ENCODE assay signal across 37 cellular contexts in genomic region chr1:63049135-63049534, GRCh38.
"Had no signal": no experiment of that assay in that cellular context is flagged by ENCODE, and none has a peak within 500 bp of the region (broad histone marks: within the 10 kb centered on the region; RNA-seq: fewer than 3 reads in every experiment).

No MANE protein-coding gene starts in this region.

- H3K27ac Mint-ChIP-seq: activated B cell treated with CpG ODN at 0.5 μM for 24 hours; activated CD4-positive, alpha-beta memory T cell treated with anti-CD3 and anti-CD28 coated beads for 36 hours; activated CD4-positive, alpha-beta T cell treated with anti-CD3 and anti-CD28 coated beads, Interleukin-2, amount 10 ng/mL, durations not matched to agents 24 days and 14 days; activated CD8-positive, alpha-beta T cell treated with anti-CD3 and anti-CD28 coated beads for 36 hours; activated naive CD4-positive, alpha-beta T cell treated with anti-CD3 and anti-CD28 coated beads, Interleukin-2, amount 10 ng/mL, durations not matched to agents 7 days and 5 days; activated naive CD4-positive, alpha-beta T cell treated with anti-CD3 and anti-CD28 coated beads, Interleukin-2, amount 50 U/mL, for 24 hours; activated naive CD8-positive, alpha-beta T cell; activated naive CD8-positive, alpha-beta T cell treated with anti-CD3 and anti-CD28 coated beads, Interleukin-2, amount 10 ng/mL, durations not matched to agents 7 days and 5 days; activated naive CD8-positive, alpha-beta T cell treated with anti-CD3 and anti-CD28 coated beads, Interleukin-2, amount 50 U/mL, for 24 hours; activated T-cell treated with anti-CD3 and anti-CD28 coated beads, Interleukin-2, amount 50 U/mL, for 72 hours; activated T-helper 1 cell treated with anti-CD3 and anti-CD28 coated beads, Interleukin-12 subunit alpha, Interleukin-12 subunit beta, Interleukin-2, Interleukin-4 antibody, amounts not matched to agents 30 ng/mL and 10 ng/mL and 1 ng/mL, durations not matched to agents 14 hours and 24 hours and 36 hours; activated T-helper 2 cell treated with anti-CD3 and anti-CD28 coated beads, Interferon-gamma antibody, Interleukin-2, Interleukin-4, amounts not matched to agents 10 μg/mL and 5 μg/mL and 100 μg/mL, durations not matched to agents 14 hours and 24 hours and 36 hours; brain; T-helper 1 cell treated with Interleukin-12 subunit alpha and Interleukin-12 subunit beta and Interleukin-4 antibody, amounts not matched to agents 30 μg/mL and 1 μg/mL, for 36 hours; T-helper 2 cell treated with Interferon-gamma antibody and Interleukin-4, amounts not matched to agents 5 μg/mL and 100 μg/mL, for 36 hours had no signal

- H3K27ac ChIP-seq: ascending aorta, cardiac muscle cell, VCaP had no signal

- H3K4me1 Mint-ChIP-seq: activated B cell treated with CpG ODN at 0.5 μM for 24 hours; activated CD4-positive, alpha-beta T cell treated with anti-CD3 and anti-CD28 coated beads, Interleukin-2, amount 10 ng/mL, durations not matched to agents 24 days and 14 days; activated naive CD4-positive, alpha-beta T cell treated with anti-CD3 and anti-CD28 coated beads, Interleukin-2, amount 10 ng/mL, durations not matched to agents 7 days and 5 days; activated naive CD4-positive, alpha-beta T cell treated with anti-CD3 and anti-CD28 coated beads, Interleukin-2, amount 50 U/mL, for 24 hours; activated naive CD8-positive, alpha-beta T cell treated with anti-CD3 and anti-CD28 coated beads, Interleukin-2, amount 50 U/mL, for 24 hours; brain; central memory CD8-positive, alpha-beta T cell had no signal

- H3K4me3 ChIP-seq: ascending aorta, cardiac muscle cell had no signal

- H3K9me3 Mint-ChIP-seq: activated B cell treated with CpG ODN at 0.5 μM for 24 hours; activated CD4-positive, alpha-beta memory T cell treated with anti-CD3 and anti-CD28 coated beads for 36 hours; activated CD4-positive, alpha-beta T cell treated with anti-CD3 and anti-CD28 coated beads, Interleukin-2, amount 10 ng/mL, durations not matched to agents 24 days and 14 days; activated CD8-positive, alpha-beta T cell treated with anti-CD3 and anti-CD28 coated beads for 36 hours; activated naive CD4-positive, alpha-beta T cell treated with anti-CD3 and anti-CD28 coated beads, Interleukin-2, amount 50 U/mL, for 24 hours; activated naive CD8-positive, alpha-beta T cell treated with anti-CD3 and anti-CD28 coated beads, Interleukin-2, amount 10 ng/mL, durations not matched to agents 7 days and 5 days; activated naive CD8-positive, alpha-beta T cell treated with anti-CD3 and anti-CD28 coated beads, Interleukin-2, amount 50 U/mL, for 24 hours; activated T-cell treated with anti-CD3 and anti-CD28 coated beads, Interleukin-2, amount 50 U/mL, for 4 hours; activated T-helper 1 cell treated with anti-CD3 and anti-CD28 coated beads, Interleukin-12 subunit alpha, Interleukin-12 subunit beta, Interleukin-2, Interleukin-4 antibody, amounts not matched to agents 30 ng/mL and 10 ng/mL and 1 ng/mL, durations not matched to agents 14 hours and 24 hours and 36 hours; activated T-helper 2 cell treated with anti-CD3 and anti-CD28 coated beads, Interferon-gamma antibody, Interleukin-2, Interleukin-4, amounts not matched to agents 10 μg/mL and 5 μg/mL and 100 μg/mL, durations not matched to agents 14 hours and 24 hours and 36 hours; central memory CD8-positive, alpha-beta T cell; T-helper 1 cell treated with Interleukin-12 subunit alpha and Interleukin-12 subunit beta and Interleukin-4 antibody, amounts not matched to agents 30 μg/mL and 1 μg/mL, for 36 hours; T-helper 2 cell treated with Interferon-gamma antibody and Interleukin-4, amounts not matched to agents 5 μg/mL and 100 μg/mL, for 36 hours had no signal

- H3K27me3 Mint-ChIP-seq: activated CD8-positive, alpha-beta T cell treated with anti-CD3 and anti-CD28 coated beads for 36 hours; activated naive CD4-positive, alpha-beta T cell treated with anti-CD3 and anti-CD28 coated beads, Interleukin-2, amount 50 U/mL, for 24 hours had no signal

- H3K4me3 Mint-ChIP-seq: activated B cell treated with CpG ODN at 0.5 μM for 24 hours; activated CD4-positive, alpha-beta memory T cell treated with anti-CD3 and anti-CD28 coated beads for 36 hours; activated CD4-positive, alpha-beta T cell treated with anti-CD3 and anti-CD28 coated beads, Interleukin-2, amount 10 ng/mL, durations not matched to agents 24 days and 14 days; activated CD8-positive, alpha-beta T cell treated with anti-CD3 and anti-CD28 coated beads for 36 hours; activated naive CD4-positive, alpha-beta T cell treated with anti-CD3 and anti-CD28 coated beads, Interleukin-2, amount 10 ng/mL, durations not matched to agents 7 days and 5 days; activated naive CD4-positive, alpha-beta T cell treated with anti-CD3 and anti-CD28 coated beads, Interleukin-2, amount 50 U/mL, for 24 hours; activated naive CD8-positive, alpha-beta T cell; activated naive CD8-positive, alpha-beta T cell treated with anti-CD3 and anti-CD28 coated beads, Interleukin-2, amount 10 ng/mL, durations not matched to agents 7 days and 5 days; activated naive CD8-positive, alpha-beta T cell treated with anti-CD3 and anti-CD28 coated beads, Interleukin-2, amount 50 U/mL, for 24 hours; activated T-cell treated with anti-CD3 and anti-CD28 coated beads, Interleukin-2, amount 50 U/mL, for 4 hours; activated T-cell treated with anti-CD3 and anti-CD28 coated beads, Interleukin-2, amount 50 U/mL, for 72 hours; activated T-helper 1 cell treated with anti-CD3 and anti-CD28 coated beads, Interleukin-12 subunit alpha, Interleukin-12 subunit beta, Interleukin-2, Interleukin-4 antibody, amounts not matched to agents 30 ng/mL and 10 ng/mL and 1 ng/mL, durations not matched to agents 14 hours and 24 hours and 36 hours; brain; central memory CD8-positive, alpha-beta T cell; T-helper 1 cell treated with Interleukin-12 subunit alpha and Interleukin-12 subunit beta and Interleukin-4 antibody, amounts not matched to agents 30 μg/mL and 1 μg/mL, for 36 hours; T-helper 2 cell treated with Interferon-gamma antibody and Interleukin-4, amounts not matched to agents 5 μg/mL and 100 μg/mL, for 36 hours had no signal

- H3K9me3 ChIP-seq: ascending aorta had no signal

- H3K4me1 ChIP-seq: ascending aorta had no signal

- DNase-seq: activated B cell treated with CpG ODN at 0.5 μM for 24 hours; activated CD4-positive, alpha-beta memory T cell treated with anti-CD3 and anti-CD28 coated beads for 36 hours; activated CD4-positive, alpha-beta T cell treated with anti-CD3 and anti-CD28 coated beads for 4 hours; activated CD4-positive, alpha-beta T cell treated with anti-CD3 and anti-CD28 coated beads, Interleukin-2, amount 10 ng/mL, durations not matched to agents 24 days and 14 days; activated CD4-positive, alpha-beta T cell treated with anti-CD3 and anti-CD28 coated beads, Interleukin-2, amount 50 U/mL, for 1 hour; activated CD4-positive, alpha-beta T cell treated with anti-CD3 and anti-CD28 coated beads, Interleukin-2, amount 50 U/mL, for 4 hours; activated CD4-positive, CD25-positive, alpha-beta regulatory T cell treated with anti-CD3 and anti-CD28 coated beads, Interleukin-2, amount 50 U/mL, for 72 hours; activated CD8-positive, alpha-beta memory T cell treated with anti-CD3 and anti-CD28 coated beads, Interleukin-2, amount 50 U/mL, for 4 hours; activated CD8-positive, alpha-beta T cell treated with anti-CD3 and anti-CD28 coated beads for 36 hours; activated effector memory CD4-positive, alpha-beta T cell treated with Interleukin-2 at 50 U/mL for 16 hours; activated gamma-delta T cell; activated naive CD4-positive, alpha-beta T cell treated with anti-CD3 and anti-CD28 coated beads, Interleukin-2, amount 10 ng/mL, durations not matched to agents 7 days and 5 days; activated naive CD4-positive, alpha-beta T cell treated with Interleukin-2 at 50 U/mL for 16 hours; activated naive CD8-positive, alpha-beta T cell treated with anti-CD3 and anti-CD28 coated beads, Interleukin-2, amount 10 ng/mL, durations not matched to agents 7 days and 5 days; activated naive CD8-positive, alpha-beta T cell treated with anti-CD3 and anti-CD28 coated beads, Interleukin-2, amount 50 U/mL, for 24 hours; activated T-cell treated with anti-CD3 and anti-CD28 coated beads for 4 hours; activated T-cell treated with anti-CD3 and anti-CD28 coated beads, Interleukin-2, amount 50 U/mL, for 1 hour; activated T-cell treated with anti-CD3 and anti-CD28 coated beads, Interleukin-2, amount 50 U/mL, for 4 hours; activated T-cell treated with anti-CD3 and anti-CD28 coated beads, Interleukin-2, amount 50 U/mL, for 72 hours; amygdala; anterior cingulate cortex; caudate nucleus; cerebellar nuclear complex; T-helper 1 cell; T-helper 2 cell; T-helper 9 cell had no signal

- H3K27me3 ChIP-seq: ascending aorta, cardiac muscle cell had no signal

- H3K36me3 Mint-ChIP-seq: activated CD4-positive, alpha-beta memory T cell treated with anti-CD3 and anti-CD28 coated beads for 36 hours; activated naive CD4-positive, alpha-beta T cell treated with anti-CD3 and anti-CD28 coated beads, Interleukin-2, amount 10 ng/mL, durations not matched to agents 7 days and 5 days; activated naive CD4-positive, alpha-beta T cell treated with anti-CD3 and anti-CD28 coated beads, Interleukin-2, amount 50 U/mL, for 24 hours; activated naive CD8-positive, alpha-beta T cell; activated naive CD8-positive, alpha-beta T cell treated with anti-CD3 and anti-CD28 coated beads, Interleukin-2, amount 10 ng/mL, durations not matched to agents 7 days and 5 days; brain had no signal

- H3K36me3 ChIP-seq: ascending aorta, cardiac muscle cell had no signal

- ATAC-seq: activated CD8-positive, alpha-beta T cell treated with anti-CD3 and anti-CD28 coated beads for 36 hours; activated naive CD8-positive, alpha-beta T cell treated with anti-CD3 and anti-CD28 coated beads, Interleukin-2, amount 50 U/mL, for 24 hours; activated T-cell treated with anti-CD3 and anti-CD28 coated beads, Interleukin-2, amount 50 U/mL, for 4 hours had no signal
